In genomic region chr22:43147821-43148220, GRCh38 we compare ENCODE assay signal across 12 cellular contexts. TPM values are rescaled to one million over a fixed set of nuclear protein-coding genes. Genes with fewer than 3 reads are reported as not detected.
A peak's percentile ranks its signal among the peaks of the same experiment; 100 is the strongest.
DNase-seq lines count a peak whose midpoint lies in the region; ATAC-seq and TF ChIP-seq lines count a peak whose summit lies in the region.
"Had no signal": no experiment of that assay in that cellular context is flagged by ENCODE, and none has a peak within 500 bp of the region (broad histone marks: within the 10 kb centered on the region; RNA-seq: fewer than 3 reads in every experiment).

No MANE protein-coding gene starts in this region.

- H3K4me3 Mint-ChIP-seq in T-helper 2 cell treated with Interferon-gamma antibody and Interleukin-4, amounts not matched to agents 5 μg/mL and 100 μg/mL, for 36 hours: peak overlapping the region; percentile 75
- H3K4me3 Mint-ChIP-seq in T-cell (peak overlapping the region in 1 of 3 donors; percentile 54), nephron (peak overlapping the region; percentile 16 to 37 (median 21))

- no peak for ATAC-seq in T-cell (replicated peaks in 1 of 4)
- no peak for ATAC-seq in GM18511 (IDR thresholded peaks at IDR 0.05; ENCODE audit: unreplicated experiment)

- no peaks in the 10 kb centered on the region for H3K9me3 Mint-ChIP-seq in T-helper 2 cell treated with Interferon-gamma antibody and Interleukin-4, amounts not matched to agents 5 μg/mL and 100 μg/mL, for 36 hours
- H3K9me3 Mint-ChIP-seq in T-cell: no peaks in the 10 kb centered on the region
- no peaks in the 10 kb centered on the region for H3K9me3 Mint-ChIP-seq in nephron

- peak overlapping the region; percentile 86 for H3K27ac ChIP-seq in HL-60 (replicated peaks)

- TF ChIP-seq CTCF in HL-60 (IDR thresholded peaks at IDR 0.05; ENCODE audit: insufficient read depth, low read length) (no peak), nephron (IDR thresholded peaks at IDR 0.05; ENCODE audit: unreplicated experiment in 3 of 3) (no peak)

- no peaks in the 10 kb centered on the region for H3K36me3 Mint-ChIP-seq in T-helper 2 cell treated with Interferon-gamma antibody and Interleukin-4, amounts not matched to agents 5 μg/mL and 100 μg/mL, for 36 hours (ENCODE audit: low read depth)
- H3K36me3 Mint-ChIP-seq in T-cell (no peaks in the 10 kb centered on the region), nephron (ENCODE audit: low read depth) (no peaks in the 10 kb centered on the region)

- H3K27me3 Mint-ChIP-seq in T-helper 2 cell treated with Interferon-gamma antibody and Interleukin-4, amounts not matched to agents 5 μg/mL and 100 μg/mL, for 36 hours (ENCODE audit: low read depth): no peaks in the 10 kb centered on the region
- H3K27me3 Mint-ChIP-seq in T-cell: no peaks in the 10 kb centered on the region
- H3K27me3 Mint-ChIP-seq in nephron (ENCODE audit: low read depth): peaks cover under 1% of the 10 kb centered on the region

- POLR2A ChIA-PET in T-cell (lab: Charles Lee): interaction anchor here in 1 of 2 donors (0.6 kb wide), 1 partner anchor 75 kb away, joined by 4 read pairs; no protein-coding TSS in a partner anchor

- DNase-seq in T-helper 2 cell treated with Interferon-gamma antibody and Interleukin-4, amounts not matched to agents 5 μg/mL and 100 μg/mL, for 36 hours (ENCODE audit: low spot score): no peak
- DNase-seq in T-helper 2 cell: no peak
- DNase-seq in HL-60 (ENCODE audit: low read depth in 1 of 2, low spot score in 1 of 2): peak in 1 of 2 experiments; percentile 92
- peak in 1 of 34 experiments; percentile 15 for DNase-seq in T-cell
- no peak for DNase-seq in foreskin melanocyte
- no peak for DNase-seq in NCI-H128 (lab: John Stamatoyannopoulos, UW; ENCODE audit: unreplicated experiment)
- DNase-seq: activated CD4-positive, alpha-beta T cell treated with anti-CD3 and anti-CD28 coated beads, Interleukin-2, amount 50 U/mL, for 48 hours; DND-41; sigmoid colon had no signal

- peak overlapping the region; percentile 15 for H3K4me3 ChIP-seq in HL-60 (replicated peaks; ENCODE audit: insufficient read depth, low read length)
- H3K4me3 ChIP-seq: sigmoid colon had no signal

- CTCF ChIA-PET in T-cell (lab: Charles Lee): interaction anchor here in 1 of 2 donors (0.8 kb wide), 1 partner anchor 17 kb away, joined by 3 read pairs; no protein-coding TSS in a partner anchor

- peak overlapping the region; percentile 60 for H3K27ac Mint-ChIP-seq in T-helper 2 cell treated with Interferon-gamma antibody and Interleukin-4, amounts not matched to agents 5 μg/mL and 100 μg/mL, for 36 hours
- peak overlapping the region; percentile 38 to 86 for H3K27ac Mint-ChIP-seq in T-cell
- H3K27ac Mint-ChIP-seq in nephron: no peak overlapping the region

- no peaks in the 10 kb centered on the region for H3K27me3 ChIP-seq in HL-60 (ENCODE audit: insufficient read depth, poor library complexity, severe bottlenecking)
- H3K27me3 ChIP-seq: sigmoid colon had no signal

- H3K4me1 Mint-ChIP-seq in T-helper 2 cell treated with Interferon-gamma antibody and Interleukin-4, amounts not matched to agents 5 μg/mL and 100 μg/mL, for 36 hours (ENCODE audit: low read depth): peaks cover 25% of the 10 kb centered on the region
- H3K4me1 Mint-ChIP-seq in T-cell: peaks cover 23 to 36% (median 28%) of the 10 kb centered on the region in 3 donors
- peaks cover 6% of the 10 kb centered on the region for H3K4me1 Mint-ChIP-seq in nephron

RNA-seq across cellular contexts. Expression of gene TSPO, which starts 3.5 kb away (rescaled TPM):
- 100 to 1,000 TPM in 3 of 5 donors, 10 to 100 TPM in 2; 50.2 to 128 (median 101) TPM for total RNA-seq in T-cell

RNA-seq across cellular contexts. Expression of gene MCAT, which starts 4.6 kb away (rescaled TPM):
- total RNA-seq in T-cell: 10 to 100 TPM in 3 of 5 donors, 1 to 10 TPM in 2; 6.5 to 13.3 (median 10.6) TPM

RNA-seq across cellular contexts. Expression of gene BIK, which starts 37.3 kb away (rescaled TPM):
- 1 to 10 TPM; 2.0 to 3.2 (median 2.7) TPM for total RNA-seq in T-cell
- total RNA-seq: sigmoid colon, temporal lobe had no signal

RNA-seq across cellular contexts. Expression of gene TTLL12, which starts 39.1 kb away (rescaled TPM):
- total RNA-seq in T-cell: 10 to 100 TPM; 17.1 to 38.1 (median 33.8) TPM

RNA-seq across cellular contexts. Expression of gene TTLL1, which starts 58.6 kb away (rescaled TPM):
- total RNA-seq in T-cell: 1 to 10 TPM; 5.6 to 9.0 (median 6.9) TPM

Comparison
In these comparisons a context has a peak if more than half of its experiments do, and no peak if none do; other contexts are left out.
1. H3K27ac Mint-ChIP-seq: peak in T-helper 2 cell treated with Interferon-gamma antibody and Interleukin-4, amounts not matched to agents 5 μg/mL and 100 μg/mL, for 36 hours (single experiment) and T-cell (2 of 2); none in nephron (0 of 3).